1 cellular context compared by ENCODE assay signal in the genomic region with DNA sequence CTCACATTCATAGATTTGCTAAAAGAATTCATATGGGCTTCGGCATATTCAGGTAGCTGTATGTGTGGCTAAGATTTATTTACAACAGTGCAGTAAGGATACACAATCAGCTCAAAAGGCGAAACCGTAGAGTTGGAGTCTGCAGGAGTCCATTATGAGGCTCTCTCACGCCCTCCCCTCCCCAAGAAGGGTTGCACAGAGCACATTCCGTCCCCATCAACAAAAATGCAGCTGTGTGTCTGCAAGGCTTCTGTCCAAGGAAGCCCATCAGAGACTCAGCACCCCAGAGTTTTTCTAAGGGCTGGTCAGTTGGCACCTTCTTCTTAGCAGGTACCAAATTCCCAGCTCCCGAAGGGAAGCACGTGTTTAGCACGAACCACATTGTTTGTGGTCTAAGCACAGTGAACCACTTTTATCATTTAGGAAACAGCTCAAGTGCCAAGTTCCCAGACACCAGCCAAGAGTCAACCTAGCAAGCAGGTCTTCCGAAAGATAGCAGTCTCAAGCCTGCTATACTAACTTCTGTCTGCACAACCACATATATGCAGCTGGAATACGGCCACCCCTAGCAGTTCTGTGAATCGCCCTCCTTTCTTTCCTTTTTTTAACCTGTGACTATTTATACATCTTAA.
TF ChIP-seq lines count a peak whose summit lies in the region.

No MANE protein-coding gene starts in this region.

TF ChIP-seq in SK-N-SH, 30 proteins besides CTCF, POLR2A, EP300 and RAD21 (continued from another document):
- no peak for TF ChIP-seq NRF1 (IDR thresholded peaks at IDR 0.05; ENCODE audit: low read depth, low read length)
- TF ChIP-seq, protein P1, sequence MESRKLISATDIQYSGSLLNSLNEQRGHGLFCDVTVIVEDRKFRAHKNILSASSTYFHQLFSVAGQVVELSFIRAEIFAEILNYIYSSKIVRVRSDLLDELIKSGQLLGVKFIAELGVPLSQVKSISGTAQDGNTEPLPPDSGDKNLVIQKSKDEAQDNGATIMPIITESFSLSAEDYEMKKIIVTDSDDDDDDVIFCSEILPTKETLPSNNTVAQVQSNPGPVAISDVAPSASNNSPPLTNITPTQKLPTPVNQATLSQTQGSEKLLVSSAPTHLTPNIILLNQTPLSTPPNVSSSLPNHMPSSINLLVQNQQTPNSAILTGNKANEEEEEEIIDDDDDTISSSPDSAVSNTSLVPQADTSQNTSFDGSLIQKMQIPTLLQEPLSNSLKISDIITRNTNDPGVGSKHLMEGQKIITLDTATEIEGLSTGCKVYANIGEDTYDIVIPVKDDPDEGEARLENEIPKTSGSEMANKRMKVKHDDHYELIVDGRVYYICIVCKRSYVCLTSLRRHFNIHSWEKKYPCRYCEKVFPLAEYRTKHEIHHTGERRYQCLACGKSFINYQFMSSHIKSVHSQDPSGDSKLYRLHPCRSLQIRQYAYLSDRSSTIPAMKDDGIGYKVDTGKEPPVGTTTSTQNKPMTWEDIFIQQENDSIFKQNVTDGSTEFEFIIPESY (IDR thresholded peaks at IDR 0.05; ENCODE audit: borderline replicate concordance, low read depth) = no peak
- no peak for TF ChIP-seq EZH2phosphoT487 (IDR thresholded peaks at IDR 0.05; ENCODE audit: borderline replicate concordance, low read depth)
